Comparison of ENCODE assay signal across 10 cellular contexts in the genomic region with DNA sequence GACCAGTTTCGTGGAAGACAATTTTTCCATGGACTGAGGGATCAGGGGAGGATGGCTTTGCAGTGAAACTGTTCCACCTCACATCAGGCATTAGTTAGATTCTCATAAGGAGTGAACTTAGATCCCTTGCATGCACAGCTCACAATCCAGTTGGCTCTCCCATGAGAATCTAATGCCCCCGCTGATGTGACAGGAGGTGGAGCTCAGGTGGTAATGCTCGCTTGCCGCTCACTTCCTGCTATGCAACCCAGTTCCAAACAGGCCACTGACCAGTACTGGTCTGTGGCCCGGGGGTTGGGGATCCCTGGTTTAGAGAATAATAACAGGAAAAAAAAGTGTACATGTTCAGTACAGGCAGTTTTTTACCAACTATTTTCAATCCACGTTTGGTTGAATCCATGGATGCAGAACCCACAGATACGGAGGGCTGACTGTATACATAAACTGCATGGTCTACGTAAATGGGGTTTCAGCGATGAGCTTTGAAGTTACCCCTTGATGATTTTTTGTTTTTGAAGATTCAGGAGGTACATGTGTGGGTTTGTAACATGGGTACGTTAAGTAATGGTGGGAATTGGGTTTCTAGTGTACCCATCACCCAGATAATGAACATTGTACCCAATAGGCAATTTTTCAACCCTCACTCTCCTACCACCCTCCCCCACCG. TPM values are rescaled to one million over a fixed set of nuclear protein-coding genes. Genes with fewer than 3 reads are reported as not detected.
DNase-seq lines count a peak whose midpoint lies in the region; ATAC-seq, FAIRE-seq and TF ChIP-seq lines count a peak whose summit lies in the region.
"Had no signal": no experiment of that assay in that cellular context is flagged by ENCODE, and none has a peak within 500 bp of the region (broad histone marks: within the 10 kb centered on the region; RNA-seq: fewer than 3 reads in every experiment).

No MANE protein-coding gene starts in this region.

- H3K36me3 ChIP-seq in Panc1 (ENCODE audit: control insufficient read depth, insufficient read depth, low read length) (peaks cover 5% of the 10 kb centered on the region; the same call in 1 of the 2 replicates), gastrocnemius medialis (no peaks in the 10 kb centered on the region)
- peaks cover 8% of the 10 kb centered on the region for H3K36me3 ChIP-seq in effector memory CD4-positive, alpha-beta T cell (ENCODE audit: control insufficient read depth, insufficient read depth, low read length)

- TF ChIP-seq CTCF in Panc1 (IDR thresholded peaks at IDR 0.05) (no peak), gastrocnemius medialis (IDR thresholded peaks at IDR 0.05 in 4 of 5, conservative IDR thresholded peaks at IDR 0.05 in 1 of 5) (no peak)

- DNase-seq in GM18507 (ENCODE audit: extremely low spot score, insufficient read length, low read depth) (no peak), Panc1 (ENCODE audit: low read depth, low spot score) (no peak), gastrocnemius medialis (no peak), NCI-H1694 treated with DMSO at 0.1 percent for 48 hours (lab: John Stamatoyannopoulos, UW) (no peak)
- DNase-seq in effector memory CD4-positive, alpha-beta T cell, result no peak
- no peak for DNase-seq in NK-92 treated with Interleukin-12 subunit alpha and Interleukin-12 subunit beta, amount 100 ng/mL, for 24 hours (lab: John Stamatoyannopoulos, UW)
- DNase-seq: DMS79 treated with DMSO at 0.1 percent for 48 hours, right cardiac atrium had no signal

- H3K4me3 ChIP-seq in Panc1 (ENCODE audit: low read depth in 2 of 2, low read length in 2 of 2), result no peak overlapping the region
- no peak overlapping the region for H3K4me3 ChIP-seq in effector memory CD4-positive, alpha-beta T cell (ENCODE audit: insufficient read depth, low read depth, low read length, poor library complexity, severe bottlenecking)
- H3K4me3 ChIP-seq in gastrocnemius medialis, result no peak overlapping the region
- H3K4me3 ChIP-seq: gastroesophageal sphincter had no signal

- in situ Hi-C loops in Panc1 (cut with HindIII; ENCODE audit: low pct_unique_long_range_greater_than_20kb, low sequenced_read_pairs) (no loop called here), gastrocnemius medialis (cut with MboI; ENCODE audit: low sequenced_read_pairs in 4 of 4) (no loop called here)

- no peaks in the 10 kb centered on the region for H3K27me3 ChIP-seq in Panc1 (ENCODE audit: control insufficient read depth, insufficient read depth, low read length)
- no peaks in the 10 kb centered on the region for H3K27me3 ChIP-seq in effector memory CD4-positive, alpha-beta T cell (replicated peaks; ENCODE audit: control insufficient read depth, insufficient read depth, low read length, poor library complexity, severe bottlenecking)
- no peaks in the 10 kb centered on the region for H3K27me3 ChIP-seq in gastrocnemius medialis
- H3K27me3 ChIP-seq: gastroesophageal sphincter had no signal

- peak; percentile 55 for FAIRE-seq in GM18507 (lab: Jason Lieb, UNC)

- BruUV-seq in Panc1 (replicated peaks; lab: Mats Ljungman, UMichigan), result no TSS peak

- intact Hi-C loops in Panc1 (cut with micrococcal nuclease; ENCODE audit: unreplicated experiment) (no loop called here), gastrocnemius medialis (cut with DNase I; ENCODE audit: low total_unique reads) (no loop called here)

- H3K9me3 ChIP-seq in Panc1 (ENCODE audit: control insufficient read depth, insufficient read depth, low read depth, low read length), result no peaks in the 10 kb centered on the region
- no peaks in the 10 kb centered on the region for H3K9me3 ChIP-seq in effector memory CD4-positive, alpha-beta T cell (ENCODE audit: control insufficient read depth, low read length)
- H3K9me3 ChIP-seq in gastrocnemius medialis, result no peaks in the 10 kb centered on the region
- H3K9me3 ChIP-seq: gastroesophageal sphincter had no signal

- CTCF ChIA-PET in Panc1 (lab: Charles Lee), result no interaction called here

- H3K27ac ChIP-seq in Panc1 (ENCODE audit: low read length), result peak overlapping the region; percentile 14; the same call in 1 of the 2 replicates
- peak overlapping the region; percentile 98 for H3K27ac ChIP-seq in effector memory CD4-positive, alpha-beta T cell (ENCODE audit: insufficient read depth, low read length, poor library complexity, severe bottlenecking)
- peak overlapping the region; percentile 85 to 94 (median 92) for H3K27ac ChIP-seq in gastrocnemius medialis

- POLR2A ChIA-PET in Panc1 (lab: Charles Lee), result interaction anchor here (0.6 kb wide), 1 partner anchor 10 kb away, joined by 15 read pairs; no protein-coding TSS in a partner anchor

- H3K4me1 ChIP-seq in Panc1 (ENCODE audit: control insufficient read depth, insufficient read depth, low read length), result peaks cover 27% of the 10 kb centered on the region
- peaks cover 78% of the 10 kb centered on the region for H3K4me1 ChIP-seq in effector memory CD4-positive, alpha-beta T cell (ENCODE audit: control insufficient read depth, insufficient read depth, low read length, poor library complexity, severe bottlenecking)
- H3K4me1 ChIP-seq in gastrocnemius medialis, result peaks cover 66 to 74% of the 10 kb centered on the region in 2 donors

- no peak for TF ChIP-seq POLR2A in gastrocnemius medialis (IDR thresholded peaks at IDR 0.05)

- ATAC-seq in Panc1 (no peak), gastrocnemius medialis (no peak), GM18519 (IDR thresholded peaks at IDR 0.05; ENCODE audit: low FRiP score, unreplicated experiment) (no peak)
- ATAC-seq: right cardiac atrium had no signal

RNA-seq across cellular contexts. Expression of a gene that starts 24.5 kb away (rescaled TPM):
- total RNA-seq in Panc1 (2021; ENCODE audit: unreplicated experiment) (166 TPM), gastrocnemius medialis (100 to 1,000 TPM; 224 to 462 (median 396) TPM)
- 167 TPM for polyA plus RNA-seq in Panc1 (2012; ENCODE audit: insufficient read length)

RNA-seq across cellular contexts. Expression of a gene that starts 48.9 kb away (rescaled TPM):
- 123 TPM for total RNA-seq in Panc1 (2021; ENCODE audit: unreplicated experiment)
- 186 TPM for polyA plus RNA-seq in Panc1 (2012; ENCODE audit: insufficient read length)
- 100 to 1,000 TPM in 3 of 4 donors, 10 to 100 TPM in 1; 85.8 to 162 (median 101) TPM for total RNA-seq in gastrocnemius medialis

RNA-seq across cellular contexts. Expression of a gene that starts 57.2 kb away (rescaled TPM):
- total RNA-seq in Panc1 (2021; ENCODE audit: unreplicated experiment) (147 TPM), gastrocnemius medialis (10 to 100 TPM; 57.7 to 73.2 (median 66.1) TPM)
- 124 TPM for polyA plus RNA-seq in Panc1 (2012; ENCODE audit: insufficient read length)

Comparison
In these comparisons a context has a peak if more than half of its experiments do, and no peak if none do; other contexts are left out.
1. H3K27ac ChIP-seq: peak in every context shown above with its lines; median percentile 98 in effector memory CD4-positive, alpha-beta T cell; 92 in gastrocnemius medialis; 14 in Panc1.